ENCODE assay signal across 24 cellular contexts in genomic region chr7:86889501-86889900, GRCh38.
"Had no signal": no experiment of that assay in that cellular context is flagged by ENCODE, and none has a peak within 500 bp of the region (broad histone marks: within the 10 kb centered on the region; RNA-seq: fewer than 3 reads in every experiment).

No MANE protein-coding gene starts in this region.

- H3K27me3 ChIP-seq: neural progenitor cell, neutrophil, right atrium auricular region, right lobe of liver, suprapubic skin, tibial artery, upper lobe of right lung had no signal

- H3K4me2 ChIP-seq: neural progenitor cell had no signal

- H3K36me3 ChIP-seq: neutrophil, right lobe of liver, thoracic aorta had no signal

- H3K4me3 ChIP-seq: left ventricle myocardium inferior, lung, neural progenitor cell, right atrium auricular region, right lobe of liver, skin epidermis, suprapubic skin, thoracic aorta, tibial artery, upper lobe of right lung had no signal

- ATAC-seq: natural killer cell; right lobe of liver; stimulated activated effector memory CD8-positive, alpha-beta T cell treated with anti-CD3 and anti-CD28 coated beads, Interleukin-12 subunit alpha, Interleukin-12 subunit beta, amount 100 ng/mL, for 72 hours; upper lobe of right lung had no signal

- H3K4me1 ChIP-seq: left ventricle myocardium inferior, neural progenitor cell, parathyroid adenoma, right atrium auricular region, right lobe of liver, suprapubic skin, tibial artery, upper lobe of right lung had no signal

- H3K9ac ChIP-seq: neural progenitor cell, parathyroid adenoma had no signal

- DNase-seq: hypothalamus; immature natural killer cell; left ventricle myocardium inferior; mesendoderm; naive B cell; natural killer cell; nephron progenitor cell; occipital lobe; right lobe of liver; stimulated activated CD4-positive, alpha-beta T cell treated with anti-CD3 and anti-CD28 coated beads, Interleukin-4, amount 100 ng/mL, for 24 hours; stimulated activated naive CD4-positive, alpha-beta T cell; tibial artery; trophoblast cell; upper lobe of right lung had no signal

- H3K9me3 ChIP-seq: left ventricle myocardium inferior, neutrophil, right atrium auricular region, right lobe of liver, suprapubic skin, thoracic aorta, tibial artery, upper lobe of right lung had no signal

- H3K27ac ChIP-seq: left ventricle myocardium inferior, neural progenitor cell, neutrophil, parathyroid adenoma, right atrium auricular region, right lobe of liver, skin epidermis, suprapubic skin, thoracic aorta, tibial artery, upper lobe of right lung had no signal

- FAIRE-seq: islet of Langerhans had no signal
